In the genomic region with DNA sequence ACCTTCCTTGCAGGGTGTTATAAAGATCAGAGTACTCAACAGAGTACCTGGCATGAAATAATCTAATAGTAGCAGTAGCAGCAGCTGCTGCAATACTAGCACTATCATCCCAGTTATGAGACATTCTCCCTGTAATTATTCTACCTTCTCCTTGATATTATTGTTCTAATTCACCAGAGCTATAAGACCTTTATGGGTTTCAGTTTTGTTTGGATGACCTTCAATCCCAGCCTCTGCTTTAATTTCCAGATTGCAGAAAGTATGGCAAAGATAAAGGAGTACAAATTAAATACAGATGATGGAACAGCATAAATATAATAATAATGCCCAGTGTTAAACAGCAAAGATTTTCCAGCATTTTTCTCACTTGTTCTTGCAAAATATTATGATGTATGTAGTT, we compare ENCODE assay signal across 19 cellular contexts.
DNase-seq lines count a peak whose midpoint lies in the region; ATAC-seq, FAIRE-seq and TF ChIP-seq lines count a peak whose summit lies in the region.
"Had no signal": no experiment of that assay in that cellular context is flagged by ENCODE, and none has a peak within 500 bp of the region (broad histone marks: within the 10 kb centered on the region; RNA-seq: fewer than 3 reads in every experiment).

No MANE protein-coding gene starts in this region.

- no peak for FAIRE-seq in small intestine (lab: Jason Lieb, UNC)
- FAIRE-seq: A549, D721Med, G401.6, GM12891 had no signal

- POLR2A ChIA-PET in SK-N-SH (lab: Yijun Ruan, JAX) = no interaction called here

- no peaks in the 10 kb centered on the region for H3K79me2 ChIP-seq in SK-N-SH (ENCODE audit: insufficient read depth)

- TF ChIP-seq CTCF in SK-N-SH (IDR thresholded peaks at IDR 0.05) (no peak), mucosa of descending colon (IDR thresholded peaks at IDR 0.05) (no peak)

- H3K36me3 ChIP-seq in SK-N-SH (replicated peaks in 1 of 2; ENCODE audit: control insufficient read depth in 1 of 2, insufficient read depth in 2 of 2, low read length in 1 of 2) = no peaks in the 10 kb centered on the region
- H3K36me3 ChIP-seq in adipocyte (ENCODE audit: control insufficient read depth, insufficient read depth, low read length, severe bottlenecking) = no peaks in the 10 kb centered on the region
- H3K36me3 ChIP-seq in small intestine (ENCODE audit: control insufficient read depth in 2 of 2, insufficient read depth in 2 of 2, low read length in 2 of 2) = no peaks in the 10 kb centered on the region
- no peaks in the 10 kb centered on the region for H3K36me3 ChIP-seq in mucosa of descending colon (ENCODE audit: low read depth)
- H3K36me3 ChIP-seq: BLaER1 treated with 17β-estradiol and CSF1 and Interleukin-3, amounts not matched to agents 10 nM and 100 nM had no signal

- no peak overlapping the region for H3K4me3 ChIP-seq in SK-N-SH (ENCODE audit: low read depth in 2 of 2, low read length in 1 of 2)
- H3K4me3 ChIP-seq in adipocyte (ENCODE audit: low read length) = no peak overlapping the region
- no peak overlapping the region for H3K4me3 ChIP-seq in small intestine (ENCODE audit: low read depth in 1 of 2, low read length in 2 of 2)
- no peak overlapping the region for H3K4me3 ChIP-seq in mucosa of descending colon
- H3K4me3 ChIP-seq: A549; BLaER1 treated with 17β-estradiol and CSF1 and Interleukin-3, amounts not matched to agents 10 nM and 100 nM had no signal

- H3K4me1 ChIP-seq in SK-N-SH (ENCODE audit: control insufficient read depth in 1 of 2, insufficient read depth in 2 of 2, low read depth in 1 of 2, low read length in 1 of 2) (peaks cover 0 to 3% of the 10 kb centered on the region in 2 experiments; a peak in 2 of 4 replicates), adipocyte (ENCODE audit: control insufficient read depth, insufficient read depth, low read length) (no peaks in the 10 kb centered on the region), small intestine (ENCODE audit: control insufficient read depth in 2 of 2, insufficient read depth in 1 of 2, low read depth in 1 of 2, low read length in 1 of 2) (no peaks in the 10 kb centered on the region), mucosa of descending colon (ENCODE audit: low read depth) (no peaks in the 10 kb centered on the region)
- H3K4me1 ChIP-seq: A549, Caco-2 had no signal

- H3K27me3 ChIP-seq in SK-N-SH (ENCODE audit: insufficient read depth) = no peaks in the 10 kb centered on the region
- peaks cover 13% of the 10 kb centered on the region for H3K27me3 ChIP-seq in adipocyte (replicated peaks; ENCODE audit: control insufficient read depth, insufficient read depth, low read length)
- no peaks in the 10 kb centered on the region for H3K27me3 ChIP-seq in small intestine (ENCODE audit: control insufficient read depth in 2 of 2, insufficient read depth in 2 of 2, low read length in 2 of 2)
- H3K27me3 ChIP-seq: BLaER1 treated with 17β-estradiol and CSF1 and Interleukin-3, amounts not matched to agents 10 nM and 100 nM had no signal

- no peaks in the 10 kb centered on the region for H3K9me2 ChIP-seq in SK-N-SH

- TF ChIP-seq RAD21 in SK-N-SH (IDR thresholded peaks at IDR 0.05; ENCODE audit: low read length) = no peak; the same call in 1 of the 2 replicates

- no peak for ATAC-seq in mucosa of descending colon
- ATAC-seq: A549; CD8-positive, alpha-beta T cell had no signal

- peak in 1 of 2 experiments; percentile 60; a peak in 2 of 4 replicates for TF ChIP-seq EP300 in SK-N-SH (IDR thresholded peaks at IDR 0.05; ENCODE audit: borderline replicate concordance in 1 of 2, low read depth in 1 of 2, low read length in 1 of 2)

- intact Hi-C loops in mucosa of descending colon (cut with DNase I, micrococcal nuclease) = no loop called here

- no peaks in the 10 kb centered on the region for H3K9me3 ChIP-seq in SK-N-SH
- H3K9me3 ChIP-seq in adipocyte (ENCODE audit: control insufficient read depth, low read length) = peaks cover 8% of the 10 kb centered on the region
- H3K9me3 ChIP-seq in small intestine (ENCODE audit: control insufficient read depth, low read depth) = no peaks in the 10 kb centered on the region
- peaks cover 3% of the 10 kb centered on the region for H3K9me3 ChIP-seq in mucosa of descending colon
- H3K9me3 ChIP-seq: A549 had no signal

- H3K27ac ChIP-seq in SK-N-SH (ENCODE audit: low read depth in 2 of 2, low read length in 1 of 2) = peak overlapping the region in 1 of 2 experiments; percentile 11; a peak in 1 of 4 replicates
- H3K27ac ChIP-seq in small intestine (ENCODE audit: low read depth in 1 of 2, low read length in 1 of 2) = no peak overlapping the region
- H3K27ac ChIP-seq: 22Rv1; A549; BLaER1 treated with 17β-estradiol and CSF1 and Interleukin-3, amounts not matched to agents 10 nM and 100 nM; C4-2B had no signal

- no peaks in the 10 kb centered on the region for H4K20me1 ChIP-seq in SK-N-SH (ENCODE audit: insufficient read depth)
- H4K20me1 ChIP-seq: BLaER1 treated with 17β-estradiol and CSF1 and Interleukin-3, amounts not matched to agents 10 nM and 100 nM had no signal

- no peaks in the 10 kb centered on the region for H3F3A ChIP-seq in SK-N-SH (replicated peaks; ENCODE audit: insufficient read depth)

- H2AFZ ChIP-seq in SK-N-SH (ENCODE audit: low read depth) = no peak overlapping the region

- H3K4me2 ChIP-seq in SK-N-SH = no peak overlapping the region
- H3K4me2 ChIP-seq: A549; BLaER1 treated with 17β-estradiol and CSF1 and Interleukin-3, amounts not matched to agents 10 nM and 100 nM had no signal

- CTCF ChIA-PET in SK-N-SH (lab: Yijun Ruan, JAX) = interaction anchor here (1.1 to 2.2 kb wide), 2 partner anchors 47 to 205 kb away, joined by 3 to 7 read pairs; no protein-coding TSS in a partner anchor

- H3K9ac ChIP-seq in SK-N-SH = no peak overlapping the region
- no peak overlapping the region for H3K9ac ChIP-seq in adipocyte (ENCODE audit: low read length)
- H3K9ac ChIP-seq: BLaER1 treated with 17β-estradiol and CSF1 and Interleukin-3, amounts not matched to agents 10 nM and 100 nM had no signal

- DNase-seq in SK-N-SH = peak; percentile 30
- DNase-seq in adipocyte (ENCODE audit: low read depth) = peak; percentile 21
- peak; percentile 36 for DNase-seq in small intestine
- DNase-seq in GM19238 (ENCODE audit: insufficient read length, low spot score) = no peak
- no peak for DNase-seq in mucosa of descending colon
- DNase-seq: AML-193; Caco-2; Calu3; CD4-positive, alpha-beta T cell; CD8-positive, alpha-beta T cell; DMS79 treated with DMSO at 0.1 percent for 48 hours; GF-D8 had no signal

TF ChIP-seq in SK-N-SH, 30 proteins besides CTCF, POLR2A, EP300 and RAD21:
- TF ChIP-seq CHD2 (IDR thresholded peaks at IDR 0.05; ENCODE audit: low read length, partially characterized antibody) = peak; percentile 32
- TF ChIP-seq RCOR1 (IDR thresholded peaks at IDR 0.05; ENCODE audit: low read length) = peak; percentile 55; the same call in 1 of the 2 replicates
- TF ChIP-seq, protein P1, sequence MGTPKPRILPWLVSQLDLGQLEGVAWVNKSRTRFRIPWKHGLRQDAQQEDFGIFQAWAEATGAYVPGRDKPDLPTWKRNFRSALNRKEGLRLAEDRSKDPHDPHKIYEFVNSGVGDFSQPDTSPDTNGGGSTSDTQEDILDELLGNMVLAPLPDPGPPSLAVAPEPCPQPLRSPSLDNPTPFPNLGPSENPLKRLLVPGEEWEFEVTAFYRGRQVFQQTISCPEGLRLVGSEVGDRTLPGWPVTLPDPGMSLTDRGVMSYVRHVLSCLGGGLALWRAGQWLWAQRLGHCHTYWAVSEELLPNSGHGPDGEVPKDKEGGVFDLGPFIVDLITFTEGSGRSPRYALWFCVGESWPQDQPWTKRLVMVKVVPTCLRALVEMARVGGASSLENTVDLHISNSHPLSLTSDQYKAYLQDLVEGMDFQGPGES (IDR thresholded peaks at IDR 0.05; ENCODE audit: low read depth, low read length) = no peak
- TF ChIP-seq TCF12 (IDR thresholded peaks at IDR 0.05) = peak; percentile 28

Comparison
In these comparisons a context has a peak if more than half of its experiments do, and no peak if none do; other contexts are left out.
1. DNase-seq: peak in SK-N-SH (single experiment), adipocyte (single experiment) and small intestine (single experiment); none in GM19238 (single experiment) and mucosa of descending colon (0 of 3).